Comparison of ENCODE assay signal across 16 cellular contexts in the genomic region with DNA sequence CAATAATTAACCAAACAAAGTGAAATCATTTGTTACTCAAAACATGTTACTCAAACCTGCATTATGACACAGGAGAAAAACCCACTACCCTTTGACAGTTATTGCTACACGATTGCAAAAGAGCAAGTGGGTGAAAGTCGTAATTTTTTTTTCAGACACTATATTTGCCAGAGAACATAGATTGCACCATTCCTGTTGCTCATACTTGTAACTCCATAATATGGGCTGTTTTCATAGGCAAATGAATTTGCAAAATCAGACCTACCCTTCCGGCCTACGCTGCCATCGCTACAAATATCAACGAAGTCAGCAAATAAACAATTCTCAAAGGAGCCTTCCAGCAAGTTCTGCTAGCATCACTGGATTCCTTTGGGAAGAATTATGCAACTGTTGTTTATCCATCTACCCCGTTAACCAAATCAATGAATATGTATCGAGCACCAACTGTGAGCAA.
DNase-seq lines count a peak whose midpoint lies in the region; ATAC-seq and TF ChIP-seq lines count a peak whose summit lies in the region.
"Had no signal": no experiment of that assay in that cellular context is flagged by ENCODE, and none has a peak within 500 bp of the region (broad histone marks: within the 10 kb centered on the region; RNA-seq: fewer than 3 reads in every experiment).

No MANE protein-coding gene starts in this region.

- no peaks in the 10 kb centered on the region for H3K36me3 ChIP-seq in subcutaneous abdominal adipose tissue (ENCODE audit: control insufficient read depth in 5 of 5, insufficient read depth in 5 of 5, low read length in 5 of 5)
- H3K36me3 ChIP-seq: ascending aorta, gastroesophageal sphincter had no signal

- H3K9me3 ChIP-seq in subcutaneous abdominal adipose tissue (ENCODE audit: control insufficient read depth in 5 of 5, low read length in 5 of 5), result no peaks in the 10 kb centered on the region
- H3K9me3 ChIP-seq: ascending aorta, gastroesophageal sphincter, psoas muscle had no signal

- peaks cover 0 to 42% (median 30%) of the 10 kb centered on the region in 5 donors for H3K4me1 ChIP-seq in subcutaneous abdominal adipose tissue (ENCODE audit: control insufficient read depth in 5 of 5, insufficient read depth in 5 of 5, low read length in 5 of 5)
- H3K4me1 ChIP-seq: gastroesophageal sphincter, psoas muscle had no signal

- H3K27me3 ChIP-seq in subcutaneous abdominal adipose tissue (ENCODE audit: control insufficient read depth in 5 of 5, insufficient read depth in 4 of 5, low read length in 5 of 5), result no peaks in the 10 kb centered on the region
- H3K27me3 ChIP-seq: ascending aorta, gastroesophageal sphincter had no signal

- DNase-seq in HCEC 1CT (peak; percentile 71), SIG-M5 treated with dmso at 0.1 percent for 504 hours (lab: John Stamatoyannopoulos, UW; ENCODE audit: unreplicated experiment) (peak; percentile 99), fibroblast of villous mesenchyme (ENCODE audit: low read depth) (peak; percentile 95), 8988T (no peak), G401 (ENCODE audit: low spot score) (no peak)
- DNase-seq: activated CD4-positive, alpha-beta T cell treated with anti-CD3 and anti-CD28 coated beads, Interleukin-2, amount 50 U/mL, for 48 hours; CD4-positive, CD25-positive, alpha-beta regulatory T cell; immature natural killer cell; NCI-H1417 treated with DMSO at 0.1 percent for 48 hours; NCI-H510A; psoas muscle; T-helper 9 cell had no signal

- H3K27ac ChIP-seq in subcutaneous abdominal adipose tissue (ENCODE audit: low read depth, low read length), result peak overlapping the region; percentile 86
- H3K27ac ChIP-seq: ascending aorta, gastroesophageal sphincter, psoas muscle had no signal

- no peak for TF ChIP-seq CTCF in fibroblast of villous mesenchyme (IDR thresholded peaks at IDR 0.05; ENCODE audit: insufficient read depth, low read depth, low read length)

- no peak overlapping the region for H3K9ac ChIP-seq in subcutaneous abdominal adipose tissue (ENCODE audit: low read length in 5 of 5)

- ATAC-seq in GM21423 (IDR thresholded peaks at IDR 0.05; ENCODE audit: unreplicated experiment), result no peak
- ATAC-seq: gastroesophageal sphincter, psoas muscle had no signal

- H3K4me3 ChIP-seq in fibroblast of villous mesenchyme (ENCODE audit: low read depth, low read length), result no peak overlapping the region
- no peak overlapping the region for H3K4me3 ChIP-seq in subcutaneous abdominal adipose tissue (ENCODE audit: low read depth in 1 of 5, low read length in 5 of 5)
- H3K4me3 ChIP-seq: ascending aorta, gastroesophageal sphincter, psoas muscle had no signal

- in situ Hi-C loops in G401 (cut with HindIII; ENCODE audit: low sequenced_read_pairs), result no loop called here

Comparison
In these comparisons a context has a peak if more than half of its experiments do, and no peak if none do; other contexts are left out.
1. DNase-seq: peak in HCEC 1CT (single experiment), SIG-M5 treated with dmso at 0.1 percent for 504 hours (single experiment) and fibroblast of villous mesenchyme (single experiment); none in 8988T (single experiment) and G401 (single experiment).